ENCODE assay signal across 1 cellular context in genomic region chr4:123396294-123397275, GRCh38.
TF ChIP-seq lines count a peak whose summit lies in the region.

A gene with protein sequence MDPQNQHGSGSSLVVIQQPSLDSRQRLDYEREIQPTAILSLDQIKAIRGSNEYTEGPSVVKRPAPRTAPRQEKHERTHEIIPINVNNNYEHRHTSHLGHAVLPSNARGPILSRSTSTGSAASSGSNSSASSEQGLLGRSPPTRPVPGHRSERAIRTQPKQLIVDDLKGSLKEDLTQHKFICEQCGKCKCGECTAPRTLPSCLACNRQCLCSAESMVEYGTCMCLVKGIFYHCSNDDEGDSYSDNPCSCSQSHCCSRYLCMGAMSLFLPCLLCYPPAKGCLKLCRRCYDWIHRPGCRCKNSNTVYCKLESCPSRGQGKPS (plus strand): TSS chr4:123396795. CDS start chr4:123401592, 4,797 bp downstream.

TF ChIP-seq in IMR-90, 13 proteins besides CTCF, POLR2A, EP300 and RAD21 (continued from another document):
- TF ChIP-seq CHD1 (IDR thresholded peaks at IDR 0.05; ENCODE audit: low read depth, low read length): no peak
